Comparison of ENCODE assay signal across 9 cellular contexts in genomic region chr15:101615986-101616848, GRCh38. TPM values are rescaled to one million over a fixed set of nuclear protein-coding genes. Genes with fewer than 3 reads are reported as not detected.
DNase-seq lines count a peak whose midpoint lies in the region; ATAC-seq, FAIRE-seq and TF ChIP-seq lines count a peak whose summit lies in the region.
"Had no signal": no experiment of that assay in that cellular context is flagged by ENCODE, and none has a peak within 500 bp of the region (broad histone marks: within the 10 kb centered on the region; RNA-seq: fewer than 3 reads in every experiment).

No MANE protein-coding gene starts in this region.

- H3F3A ChIP-seq in MM.1S (ENCODE audit: insufficient read depth, low read length) = peaks cover 10% of the 10 kb centered on the region; the same call in 1 of the 2 replicates

- H3K4me1 ChIP-seq in HUES6 (ENCODE audit: control insufficient read depth, insufficient read depth, low read length) (peaks cover 18% of the 10 kb centered on the region), body of pancreas (peaks cover 27% of the 10 kb centered on the region), MM.1S (ENCODE audit: low read length) (peaks cover 24% of the 10 kb centered on the region)

- 0 out of 2 replicates have a peak, but pooled peaks cover 5% of the 10 kb centered on the region for H3K79me2 ChIP-seq in MM.1S (ENCODE audit: low read length)

- WGBS in body of pancreas, 2 donors = 8 to 16% methylated on average over 19 to 25 of the region's 25 CpGs

- intact Hi-C loops in body of pancreas (cut with DNase I) = no loop called here

- ATAC-seq in body of pancreas = peak; percentile 47
- no peak for ATAC-seq in HG03039 (IDR thresholded peaks at IDR 0.05; ENCODE audit: unreplicated experiment)

- TF ChIP-seq POLR2A in body of pancreas (IDR thresholded peaks at IDR 0.05) = no peak

- H2AFZ ChIP-seq in MM.1S (ENCODE audit: low read length) = no peak overlapping the region

- H3K36me3 ChIP-seq in HUES6 (ENCODE audit: control insufficient read depth, insufficient read depth, low read length) = no peaks in the 10 kb centered on the region
- H3K36me3 ChIP-seq in body of pancreas (replicated peaks in 1 of 2; ENCODE audit: insufficient read depth in 1 of 2, low read depth in 2 of 2) = no peaks in the 10 kb centered on the region
- no peaks in the 10 kb centered on the region for H3K36me3 ChIP-seq in MM.1S (replicated peaks; ENCODE audit: insufficient read depth, low read length)

- TF ChIP-seq CTCF in 22Rv1 (IDR thresholded peaks at IDR 0.05) (no peak), body of pancreas (IDR thresholded peaks at IDR 0.05) (no peak), MM.1S (IDR thresholded peaks at IDR 0.05; ENCODE audit: low read length) (no peak)

- no peaks in the 10 kb centered on the region for H3K9me2 ChIP-seq in MM.1S (replicated peaks; ENCODE audit: insufficient read depth, low read length)

- no peaks in the 10 kb centered on the region for H3K9me3 ChIP-seq in HUES6 (ENCODE audit: control insufficient read depth, insufficient read depth, low read depth, low read length)
- no peaks in the 10 kb centered on the region for H3K9me3 ChIP-seq in body of pancreas
- no peaks in the 10 kb centered on the region for H3K9me3 ChIP-seq in MM.1S (replicated peaks; ENCODE audit: insufficient read depth, low read length)

- H3K4me3 ChIP-seq in HUES6 (ENCODE audit: low read depth, low read length) = peak overlapping the region; percentile 41
- no peak overlapping the region for H3K4me3 ChIP-seq in body of pancreas
- no peak overlapping the region for H3K4me3 ChIP-seq in MM.1S (ENCODE audit: low read length)

- H3K27me3 ChIP-seq in HUES6 (ENCODE audit: control insufficient read depth, insufficient read depth, low read length) (0 out of 2 replicates have a peak, but pooled peaks cover 6% of the 10 kb centered on the region), body of pancreas (no peaks in the 10 kb centered on the region), MM.1S (replicated peaks; ENCODE audit: insufficient read depth, low read length) (no peaks in the 10 kb centered on the region)

- no peak overlapping the region for H3K9ac ChIP-seq in HUES6 (ENCODE audit: low read length)
- no peak overlapping the region for H3K9ac ChIP-seq in MM.1S (ENCODE audit: low read length)

- H3K27ac ChIP-seq in 22Rv1 = peak overlapping the region; percentile 34; the same call in 1 of the 2 replicates
- H3K27ac ChIP-seq in HUES6 (ENCODE audit: low read depth, low read length) = no peak overlapping the region
- H3K27ac ChIP-seq in body of pancreas = no peak overlapping the region
- no peak overlapping the region for H3K27ac ChIP-seq in MM.1S (ENCODE audit: low read length)

- no peak overlapping the region for H3K4me2 ChIP-seq in MM.1S (ENCODE audit: low read depth, low read length)

- DNase-seq in body of pancreas (peak; percentile 52 to 76 (median 60)), kidney tubule cell (ENCODE audit: low spot score) (peak; percentile 78), Ammon's horn (ENCODE audit: low spot score) (no peak), MM.1S (no peak), frontal cortex (ENCODE audit: low spot score in 2 of 2) (no peak)

- H4K20me1 ChIP-seq in MM.1S (ENCODE audit: insufficient read depth, low read length) = no peaks in the 10 kb centered on the region

- no peak for FAIRE-seq in frontal cortex (lab: Jason Lieb, UNC)
- FAIRE-seq: TTC549 had no signal

RNA-seq across cellular contexts. Expression of gene TM2D3, which starts 36.0 kb away (rescaled TPM):
- total RNA-seq in body of pancreas (10 to 100 TPM; 28.3 to 30.9 TPM), frontal cortex (102 TPM)

Comparison
In these comparisons a context has a peak if more than half of its experiments do, and no peak if none do; other contexts are left out.
1. DNase-seq: peak in body of pancreas (4 of 4) and kidney tubule cell (single experiment); none in Ammon's horn (single experiment), MM.1S (single experiment) and frontal cortex (0 of 2).